ENCODE assay signal across 10 cellular contexts in the genomic region with DNA sequence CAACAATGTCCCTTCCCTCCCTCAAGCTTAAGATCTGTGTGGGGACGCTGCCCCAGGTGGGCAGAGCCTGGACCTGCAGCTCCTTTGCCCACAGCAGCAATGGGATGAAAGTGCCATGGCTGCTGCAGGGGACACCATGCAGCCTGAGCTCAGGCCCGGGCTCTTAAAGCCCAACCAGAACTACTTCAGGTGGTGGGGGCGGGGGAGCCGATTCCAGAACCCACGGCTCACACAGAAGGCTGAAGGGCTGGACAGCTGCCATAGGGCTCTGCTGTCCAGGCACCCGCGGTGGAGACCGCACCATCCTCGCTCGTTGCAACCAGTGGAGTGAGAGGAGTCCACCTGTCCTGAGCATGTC. TPM values are rescaled to one million over a fixed set of nuclear protein-coding genes. Genes with fewer than 3 reads are reported as not detected.
DNase-seq lines count a peak whose midpoint lies in the region; ATAC-seq, FAIRE-seq and TF ChIP-seq lines count a peak whose summit lies in the region.
"Had no signal": no experiment of that assay in that cellular context is flagged by ENCODE, and none has a peak within 500 bp of the region (broad histone marks: within the 10 kb centered on the region; RNA-seq: fewer than 3 reads in every experiment).

No MANE protein-coding gene starts in this region.

- no peaks in the 10 kb centered on the region for H3K9me3 Mint-ChIP-seq in natural killer cell treated with Interleukin-12 subunit alpha and Interleukin-12 subunit beta and Interleukin-15 and Interleukin-18, amount 100 ng/mL, for 72 hours
- H3K9me3 Mint-ChIP-seq: CD4-positive, alpha-beta memory T cell had no signal

- H3K27me3 ChIP-seq in H1 (replicated peaks in 1 of 4; ENCODE audit: control insufficient read depth in 3 of 4, extremely low read depth in 1 of 4, insufficient read depth in 3 of 4, low read length in 3 of 4) = no peaks in the 10 kb centered on the region

- H3K4me1 ChIP-seq in H1 (replicated peaks in 1 of 4; ENCODE audit: control insufficient read depth in 3 of 4, insufficient read depth in 4 of 4, low read length in 3 of 4) = no peaks in the 10 kb centered on the region; a peak in 2 of 7 replicates

- no peaks in the 10 kb centered on the region for H3K23me2 ChIP-seq in H1 (ENCODE audit: low read depth, low read length)

- H2BK5ac ChIP-seq in H1 (ENCODE audit: low read depth, low read length) = no peak overlapping the region

- no peak overlapping the region for H3K9ac ChIP-seq in H1 (replicated peaks in 1 of 4; ENCODE audit: extremely low read depth in 1 of 4, low read depth in 3 of 4, low read length in 3 of 4)

- ATAC-seq in natural killer cell treated with Interleukin-12 subunit alpha and Interleukin-12 subunit beta and Interleukin-15 and Interleukin-18, amount 100 ng/mL, for 72 hours = no peak
- no peak for ATAC-seq in HG03460 (IDR thresholded peaks at IDR 0.05; ENCODE audit: unreplicated experiment)

- H2BK120ac ChIP-seq in H1 (replicated peaks; ENCODE audit: low read depth, low read length) = no peak overlapping the region

- H3K79me2 ChIP-seq in H1 (ENCODE audit: control insufficient read depth in 1 of 2, insufficient read depth in 2 of 2, low read length in 2 of 2) = no peaks in the 10 kb centered on the region

- H2AFZ ChIP-seq in H1 (ENCODE audit: low read length) = no peak overlapping the region

- TF ChIP-seq EP300 in H1 (IDR thresholded peaks at IDR 0.05; ENCODE audit: borderline replicate concordance in 1 of 2, low read depth in 2 of 2, low read length in 2 of 2) = no peak

- peak in 2 of 3 experiments; percentile 46 to 75; a peak in 2 of 4 replicates for TF ChIP-seq CTCF in H1 (IDR thresholded peaks at IDR 0.05; ENCODE audit: control extremely low read depth in 1 of 3, insufficient read depth in 1 of 3, low read depth in 1 of 3, low read length in 3 of 3)

- no peak for FAIRE-seq in H1 (lab: Jason Lieb, UNC)

- no peaks in the 10 kb centered on the region for H3K9me3 ChIP-seq in H1 (ENCODE audit: insufficient read depth in 2 of 2, low read depth in 1 of 2, low read length in 1 of 2)

- H3K4me1 Mint-ChIP-seq in natural killer cell treated with Interleukin-12 subunit alpha and Interleukin-12 subunit beta and Interleukin-15 and Interleukin-18, amount 100 ng/mL, for 72 hours (ENCODE audit: low read depth in 2 of 2) = peaks cover 4 to 8% of the 10 kb centered on the region in 2 donors

- H3K4me3 Mint-ChIP-seq in natural killer cell treated with Interleukin-12 subunit alpha and Interleukin-12 subunit beta and Interleukin-15 and Interleukin-18, amount 100 ng/mL, for 72 hours = no peak overlapping the region
- H3K4me3 Mint-ChIP-seq: CD4-positive, alpha-beta memory T cell had no signal

- no peak overlapping the region for H2AK5ac ChIP-seq in H1 (ENCODE audit: low read depth, low read length)

- H3K4ac ChIP-seq in H1 (replicated peaks; ENCODE audit: insufficient read length, low read depth, low read length) = no peak overlapping the region

- CTCF ChIA-PET in H1 (lab: Charles Lee; ENCODE audit: partially characterized antibody) = interaction anchor here (0.7 to 3.4 kb wide), 47 partner anchors 10 to 213 kb away, joined by 3 to 25 read pairs (median 4); a partner anchor contains a TSS

- peaks cover 25 to 42% (median 33%) of the 10 kb centered on the region in 4 experiments for H3K36me3 ChIP-seq in H1 (ENCODE audit: control insufficient read depth in 2 of 4, insufficient read depth in 4 of 4, low read length in 3 of 4)

- no peak overlapping the region for H3K27ac Mint-ChIP-seq in natural killer cell treated with Interleukin-12 subunit alpha and Interleukin-12 subunit beta and Interleukin-15 and Interleukin-18, amount 100 ng/mL, for 72 hours
- H3K27ac Mint-ChIP-seq: CD4-positive, alpha-beta memory T cell had no signal

- H2BK12ac ChIP-seq in H1 (ENCODE audit: low read depth, low read length) = no peak overlapping the region

- H4K8ac ChIP-seq in H1 (ENCODE audit: extremely low read depth, insufficient read depth, low read length) = no peak overlapping the region; the same call in 1 of the 2 replicates

- 93% methylated on average over 10 of the region's 10 CpGs; no CpG with 5 or more reads in 1 of the 2 experiments for WGBS in H1 (ENCODE audit: extremely low coverage in 1 of 2, insufficient coverage in 1 of 2, insufficient read length in 1 of 2, insufficient replicate concordance in 2 of 2, low coverage in 1 of 2, low lambda C conversion rate in 2 of 2, missing lambda C conversion rate in 1 of 2), 2 experiments

- TF ChIP-seq POLR2A in H1 (IDR thresholded peaks at IDR 0.05; ENCODE audit: control extremely low read depth in 1 of 2, low read depth in 2 of 2, low read length in 2 of 2) = no peak

- H3K23ac ChIP-seq in H1 (ENCODE audit: insufficient read length) = no peak overlapping the region

- no peaks in the 10 kb centered on the region for H3K79me1 ChIP-seq in H1 (ENCODE audit: low read depth, low read length)

- no peak overlapping the region for H2BK20ac ChIP-seq in H1 (ENCODE audit: low read length)

- no peak overlapping the region for H3K14ac ChIP-seq in H1 (ENCODE audit: insufficient read length)

- H4K91ac ChIP-seq in H1 (replicated peaks; ENCODE audit: insufficient read length, low read length) = no peak overlapping the region

- peak; percentile 52 to 70; a peak in 3 of 4 replicates for TF ChIP-seq RAD21 in H1 (IDR thresholded peaks at IDR 0.05 in 1 of 2, conservative IDR thresholded peaks at IDR 0.05 in 1 of 2; ENCODE audit: low read depth in 2 of 2, low read length in 2 of 2)

- H4K20me1 ChIP-seq in H1 (replicated peaks in 1 of 2; ENCODE audit: control insufficient read depth in 1 of 2, insufficient read depth in 2 of 2, low read length in 2 of 2) = peaks cover 11 to 25% of the 10 kb centered on the region in 2 experiments

- POLR2A ChIA-PET in H1 (lab: Charles Lee; ENCODE audit: partially characterized antibody) = interaction anchor here (0.8 to 1.9 kb wide), 7 partner anchors 12 to 153 kb away, joined by 3 to 5 read pairs (median 3); a partner anchor contains a TSS

- peaks cover 8% of the 10 kb centered on the region for H3K36me3 Mint-ChIP-seq in natural killer cell treated with Interleukin-12 subunit alpha and Interleukin-12 subunit beta and Interleukin-15 and Interleukin-18, amount 100 ng/mL, for 72 hours

- no peak overlapping the region for H4K5ac ChIP-seq in H1 (ENCODE audit: insufficient read length, low read depth, low read length)

- H3K18ac ChIP-seq in H1 (ENCODE audit: extremely low read depth, low read length) = no peak overlapping the region

- H3K4me2 ChIP-seq in H1 (ENCODE audit: insufficient read depth in 1 of 2, low read depth in 2 of 2, low read length in 2 of 2) = no peak overlapping the region

- H3K27me3 Mint-ChIP-seq in natural killer cell treated with Interleukin-12 subunit alpha and Interleukin-12 subunit beta and Interleukin-15 and Interleukin-18, amount 100 ng/mL, for 72 hours = no peaks in the 10 kb centered on the region
- H3K27me3 Mint-ChIP-seq: CD4-positive, alpha-beta memory T cell had no signal

- DNase-seq in NCI-H82 (lab: John Stamatoyannopoulos, UW) (peak; percentile 55), NCI-H82 treated with DMSO at 0.1 percent for 48 hours (lab: John Stamatoyannopoulos, UW; ENCODE audit: unreplicated experiment) (no peak), NCI-H2196 treated with DMSO at 0.1 percent for 48 hours (lab: John Stamatoyannopoulos, UW; ENCODE audit: unreplicated experiment) (peak; percentile 14), H1 (ENCODE audit: low read depth in 1 of 2, low spot score in 2 of 2) (no peak), renal cortical epithelial cell (ENCODE audit: low read depth) (peak; percentile 8), NCI-H1048 (lab: John Stamatoyannopoulos, UW) (no peak)
- DNase-seq in natural killer cell treated with Interleukin-12 subunit alpha and Interleukin-12 subunit beta and Interleukin-15 and Interleukin-18, amount 100 ng/mL, for 72 hours (ENCODE audit: low spot score) = no peak
- DNase-seq: NCI-H2029 had no signal

- no peak overlapping the region for H2BK15ac ChIP-seq in H1 (ENCODE audit: low read length)

- no peak overlapping the region for H3K56ac ChIP-seq in H1 (replicated peaks; ENCODE audit: insufficient read length, low read depth, low read length)

- H3K27ac ChIP-seq in H1 (ENCODE audit: low read depth, low read length) = no peak overlapping the region; the same call in 1 of the 2 replicates

- H3K4me3 ChIP-seq in H1 (ENCODE audit: extremely low read depth in 1 of 4, insufficient read depth in 2 of 4, low read depth in 3 of 4, low read length in 4 of 4) = no peak overlapping the region

RNA-seq across cellular contexts. Expression of a gene that starts 12.5 kb away (rescaled TPM):
- total RNA-seq in H1 (2021; fragmentation: NEBNext Ultra II Directional; extraction: Animal tissue kit (Norgen Biotek cat#: 25700)) = 78.9 and 81.2 TPM in 2 replicates
- polyA plus RNA-seq in H1 (2011; rRNA removed) = 88.5 and 114 TPM in 2 replicates
- polyA plus RNA-seq in H1 (2011; cell fraction: cytosol; rRNA removed) = 102 TPM
- polyA plus RNA-seq in H1 (2011; cell fraction: nucleus; rRNA removed) = 115 TPM
- 55.8 to 87.0 TPM (median 82.0 TPM) in 4 replicates for polyA plus RNA-seq in H1 (2012, experiment 1 of 2)
- polyA plus RNA-seq in H1 (2012, experiment 2 of 2) = 82.1 TPM
- 76.3 TPM for polyA plus RNA-seq in H1 (2013, experiment 1 of 2)
- polyA plus RNA-seq in H1 (2013, experiment 2 of 2) = 80.1 TPM
- 59.6 and 70.2 TPM in 2 replicates for polyA minus RNA-seq in H1 (2011; rRNA and poly(A)+ RNA removed)
- 49.1 TPM for polyA minus RNA-seq in H1 (2011; cell fraction: cytosol; rRNA and poly(A)+ RNA removed)
- polyA minus RNA-seq in H1 (2011; cell fraction: nucleus; rRNA and poly(A)+ RNA removed) = 52.7 TPM
- 35.3 and 83.9 TPM in 2 replicates for total RNA-seq in renal cortical epithelial cell
- total RNA-seq in natural killer cell treated with Interleukin-12 subunit alpha and Interleukin-12 subunit beta and Interleukin-15 and Interleukin-18, amount 100 ng/mL, for 72 hours = 100 to 1,000 TPM in 1 of 2 donors, 10 to 100 TPM in 1; 64.8 to 115 TPM

RNA-seq across cellular contexts. Expression of a gene that starts 27.5 kb away (rescaled TPM):
- total RNA-seq in H1 (2021; fragmentation: NEBNext Ultra II Directional; extraction: Animal tissue kit (Norgen Biotek cat#: 25700)) = 50.0 and 56.3 TPM in 2 replicates
- polyA plus RNA-seq in H1 (2011; rRNA removed) = 65.0 and 70.0 TPM in 2 replicates
- 44.9 TPM for polyA plus RNA-seq in H1 (2011; cell fraction: cytosol; rRNA removed)
- polyA plus RNA-seq in H1 (2011; cell fraction: nucleus; rRNA removed) = 169 TPM
- 40.2 to 49.3 TPM (median 44.1 TPM) in 4 replicates for polyA plus RNA-seq in H1 (2012, experiment 1 of 2)
- polyA plus RNA-seq in H1 (2012, experiment 2 of 2) = 31.3 TPM
- polyA plus RNA-seq in H1 (2013, experiment 1 of 2) = 44.2 TPM
- 40.7 TPM for polyA plus RNA-seq in H1 (2013, experiment 2 of 2)
- polyA minus RNA-seq in H1 (2011; rRNA and poly(A)+ RNA removed) = 55.2 and 63.7 TPM in 2 replicates
- polyA minus RNA-seq in H1 (2011; cell fraction: cytosol; rRNA and poly(A)+ RNA removed) = 75.7 TPM
- 71.4 TPM for polyA minus RNA-seq in H1 (2011; cell fraction: nucleus; rRNA and poly(A)+ RNA removed)
- total RNA-seq in renal cortical epithelial cell = 20.1 and 97.3 TPM in 2 replicates
- 10 to 100 TPM; 51.6 to 75.1 TPM for total RNA-seq in natural killer cell treated with Interleukin-12 subunit alpha and Interleukin-12 subunit beta and Interleukin-15 and Interleukin-18, amount 100 ng/mL, for 72 hours

RNA-seq across cellular contexts. Expression of a gene that starts 55.5 kb away (rescaled TPM):
- 74.1 and 75.8 TPM in 2 replicates for total RNA-seq in H1 (2021; fragmentation: NEBNext Ultra II Directional; extraction: Animal tissue kit (Norgen Biotek cat#: 25700))
- polyA plus RNA-seq in H1 (2011; rRNA removed) = 145 and 217 TPM in 2 replicates
- polyA plus RNA-seq in H1 (2011; cell fraction: cytosol; rRNA removed) = 167 TPM
- 298 TPM for polyA plus RNA-seq in H1 (2011; cell fraction: nucleus; rRNA removed)
- polyA plus RNA-seq in H1 (2012, experiment 1 of 2) = 43.0 to 90.8 TPM (median 85.3 TPM) in 4 replicates
- 79.3 TPM for polyA plus RNA-seq in H1 (2012, experiment 2 of 2)
- 88.9 TPM for polyA plus RNA-seq in H1 (2013, experiment 1 of 2)
- polyA plus RNA-seq in H1 (2013, experiment 2 of 2) = 84.1 TPM
- polyA minus RNA-seq in H1 (2011; rRNA and poly(A)+ RNA removed) = 55.7 and 63.0 TPM in 2 replicates
- polyA minus RNA-seq in H1 (2011; cell fraction: cytosol; rRNA and poly(A)+ RNA removed) = 58.9 TPM
- polyA minus RNA-seq in H1 (2011; cell fraction: nucleus; rRNA and poly(A)+ RNA removed) = 56.8 TPM
- 85.4 and 86.2 TPM in 2 replicates for total RNA-seq in renal cortical epithelial cell
- total RNA-seq in natural killer cell treated with Interleukin-12 subunit alpha and Interleukin-12 subunit beta and Interleukin-15 and Interleukin-18, amount 100 ng/mL, for 72 hours = 10 to 100 TPM; 17.4 to 31.4 TPM

RNA-seq across cellular contexts. Expression of a gene that starts 55.8 kb away (rescaled TPM):
- total RNA-seq in H1 (2021; fragmentation: NEBNext Ultra II Directional; extraction: Animal tissue kit (Norgen Biotek cat#: 25700)) = 151 and 167 TPM in 2 replicates
- polyA plus RNA-seq in H1 (2011; rRNA removed) = 140 and 142 TPM in 2 replicates
- polyA plus RNA-seq in H1 (2011; cell fraction: cytosol; rRNA removed) = 136 TPM
- 416 TPM for polyA plus RNA-seq in H1 (2011; cell fraction: nucleus; rRNA removed)
- polyA plus RNA-seq in H1 (2012, experiment 1 of 2) = 193 to 318 TPM (median 295 TPM) in 4 replicates
- 68.0 TPM for polyA plus RNA-seq in H1 (2012, experiment 2 of 2)
- polyA plus RNA-seq in H1 (2013, experiment 1 of 2) = 240 TPM
- polyA plus RNA-seq in H1 (2013, experiment 2 of 2) = 247 TPM
- polyA minus RNA-seq in H1 (2011; rRNA and poly(A)+ RNA removed) = 72.5 and 95.8 TPM in 2 replicates
- polyA minus RNA-seq in H1 (2011; cell fraction: cytosol; rRNA and poly(A)+ RNA removed) = 138 TPM
- polyA minus RNA-seq in H1 (2011; cell fraction: nucleus; rRNA and poly(A)+ RNA removed) = 79.6 TPM
- total RNA-seq in renal cortical epithelial cell = 38.0 and 64.1 TPM in 2 replicates
- 10 to 100 TPM; 97.4 to 97.8 TPM for total RNA-seq in natural killer cell treated with Interleukin-12 subunit alpha and Interleukin-12 subunit beta and Interleukin-15 and Interleukin-18, amount 100 ng/mL, for 72 hours

Comparison
In these comparisons a context has a peak if more than half of its experiments do, and no peak if none do; other contexts are left out.
1. DNase-seq: peak in NCI-H82 (single experiment), NCI-H2196 treated with DMSO at 0.1 percent for 48 hours (single experiment) and renal cortical epithelial cell (single experiment); none in NCI-H82 treated with DMSO at 0.1 percent for 48 hours (single experiment), H1 (0 of 2), natural killer cell treated with Interleukin-12 subunit alpha and Interleukin-12 subunit beta and Interleukin-15 and Interleukin-18, amount 100 ng/mL, for 72 hours (single experiment) and NCI-H1048 (single experiment).